Comparison of ENCODE assay signal across 17 cellular contexts in genomic region chr3:73409405-73409804, GRCh38.
A peak's percentile ranks its signal among the peaks of the same experiment; 100 is the strongest.
DNase-seq lines count a peak whose midpoint lies in the region; ATAC-seq and TF ChIP-seq lines count a peak whose summit lies in the region.
"Had no signal": no experiment of that assay in that cellular context is flagged by ENCODE, and none has a peak within 500 bp of the region (broad histone marks: within the 10 kb centered on the region; RNA-seq: fewer than 3 reads in every experiment).

No MANE protein-coding gene starts in this region.

- peaks cover 4% of the 10 kb centered on the region for H3F3A ChIP-seq in SK-N-SH (replicated peaks; ENCODE audit: insufficient read depth)

- 34% methylated on average over 8 of the region's 8 CpGs for WGBS in SK-N-SH (ENCODE audit: low lambda C conversion rate)

- H3K4me2 ChIP-seq in SK-N-SH: peak overlapping the region; percentile 45; the same call in 1 of the 2 replicates

- POLR2A ChIA-PET in SK-N-SH (lab: Yijun Ruan, JAX): no interaction called here

- H3K4me1 ChIP-seq in SK-N-SH (ENCODE audit: control insufficient read depth in 1 of 2, insufficient read depth in 2 of 2, low read depth in 1 of 2, low read length in 1 of 2) (peaks cover 3 to 27% of the 10 kb centered on the region in 2 experiments; a peak in 3 of 4 replicates), uterus (peaks cover 23 to 34% of the 10 kb centered on the region in 2 donors)
- H3K4me1 ChIP-seq: right lobe of liver had no signal

- H3K36me3 ChIP-seq in SK-N-SH (replicated peaks in 1 of 2; ENCODE audit: control insufficient read depth in 1 of 2, insufficient read depth in 2 of 2, low read length in 1 of 2) (peaks cover 0 to 3% of the 10 kb centered on the region in 2 experiments), uterus (no peaks in the 10 kb centered on the region)
- H3K36me3 ChIP-seq: gastrocnemius medialis, right lobe of liver, suprapubic skin had no signal

- H3K4me3 ChIP-seq in SK-N-SH (ENCODE audit: low read depth in 2 of 2, low read length in 1 of 2): no peak overlapping the region
- no peak overlapping the region for H3K4me3 ChIP-seq in fibroblast of mammary gland (ENCODE audit: control insufficient read depth, low read depth, low read length)
- no peak overlapping the region for H3K4me3 ChIP-seq in uterus
- H3K4me3 ChIP-seq: gastrocnemius medialis, right lobe of liver, suprapubic skin had no signal

- H3K9ac ChIP-seq in SK-N-SH: no peak overlapping the region

- no peaks in the 10 kb centered on the region for H3K9me3 ChIP-seq in SK-N-SH
- H3K9me3 ChIP-seq in uterus: no peaks in the 10 kb centered on the region
- H3K9me3 ChIP-seq: gastrocnemius medialis, right lobe of liver, suprapubic skin had no signal

- ATAC-seq in GM21423 (IDR thresholded peaks at IDR 0.05; ENCODE audit: unreplicated experiment): no peak
- ATAC-seq: gastrocnemius medialis, right lobe of liver had no signal

- no peak for TF ChIP-seq POLR2A in uterus (IDR thresholded peaks at IDR 0.05)

- no peaks in the 10 kb centered on the region for H3K27me3 ChIP-seq in SK-N-SH (ENCODE audit: insufficient read depth)
- no peaks in the 10 kb centered on the region for H3K27me3 ChIP-seq in uterus
- H3K27me3 ChIP-seq: gastrocnemius medialis, right lobe of liver, suprapubic skin had no signal

- H4K20me1 ChIP-seq in SK-N-SH (ENCODE audit: insufficient read depth): peaks cover 37% of the 10 kb centered on the region; the same call in 1 of the 2 replicates

- TF ChIP-seq CTCF in SK-N-SH (IDR thresholded peaks at IDR 0.05) (no peak), fibroblast of mammary gland (conservative IDR thresholded peaks at IDR 0.05; ENCODE audit: control insufficient read depth, insufficient read depth, low read depth, low read length) (no peak), uterus (IDR thresholded peaks at IDR 0.05) (no peak)

- TF ChIP-seq RAD21 in SK-N-SH (IDR thresholded peaks at IDR 0.05; ENCODE audit: low read length): no peak

- H2AFZ ChIP-seq in SK-N-SH (ENCODE audit: low read depth): peak overlapping the region; percentile 23; the same call in 1 of the 2 replicates

- TF ChIP-seq EP300 in SK-N-SH (IDR thresholded peaks at IDR 0.05; ENCODE audit: borderline replicate concordance in 1 of 2, low read depth in 1 of 2, low read length in 1 of 2): peak in 1 of 2 experiments; percentile 39; a peak in 1 of 4 replicates

- H3K9me2 ChIP-seq in SK-N-SH: no peaks in the 10 kb centered on the region

- CTCF ChIA-PET in SK-N-SH (lab: Yijun Ruan, JAX): interaction anchor here (0.6 to 1.0 kb wide), 2 partner anchors 23 to 99 kb away, joined by 3 read pairs; no protein-coding TSS in a partner anchor

- intact Hi-C loops in uterus (cut with DNase I; ENCODE audit: low total_unique reads): no loop called here

- peak overlapping the region; percentile 6 to 77; a peak in 3 of 4 replicates for H3K27ac ChIP-seq in SK-N-SH (ENCODE audit: low read depth in 2 of 2, low read length in 1 of 2)
- peak overlapping the region; percentile 12 to 81 for H3K27ac ChIP-seq in uterus
- H3K27ac ChIP-seq: gastrocnemius medialis, right lobe of liver, suprapubic skin had no signal

- H3K79me2 ChIP-seq in SK-N-SH (ENCODE audit: insufficient read depth): peaks cover 26% of the 10 kb centered on the region

- DNase-seq in GM04503 (ENCODE audit: low read depth) (peak; percentile 93), SK-N-SH (no peak), fibroblast of mammary gland (ENCODE audit: low read depth) (peak; percentile 89), uterus (no peak), HuH-7.5 (ENCODE audit: low spot score) (no peak), HK-2 (ENCODE audit: unreplicated experiment) (no peak)
- DNase-seq: central memory CD4-positive, alpha-beta T cell; effector CD8-positive, alpha-beta T cell; gastrocnemius medialis; H9; MM.1S; NCI-H187; occipital lobe; right lobe of liver; stimulated activated CD4-positive, alpha-beta T cell treated with anti-CD3 and anti-CD28 coated beads, Interleukin-2, amount 100 ng/mL, for 24 hours had no signal

TF ChIP-seq in SK-N-SH, 30 proteins besides CTCF, POLR2A, EP300 and RAD21:
- TF ChIP-seq USF2 (IDR thresholded peaks at IDR 0.05; ENCODE audit: borderline replicate concordance, low read depth, low read length): no peak
- TF ChIP-seq ZBTB33 (IDR thresholded peaks at IDR 0.05; ENCODE audit: borderline replicate concordance, low read depth): no peak
- no peak for TF ChIP-seq MAX (IDR thresholded peaks at IDR 0.05; ENCODE audit: low read depth)
- TF ChIP-seq RFX5 (IDR thresholded peaks at IDR 0.05; ENCODE audit: low read length): no peak
- peak; percentile 73 for TF ChIP-seq TCF12 (IDR thresholded peaks at IDR 0.05)
- TF ChIP-seq TEAD4 (IDR thresholded peaks at IDR 0.05; ENCODE audit: borderline replicate concordance, insufficient read depth): peak; percentile 36; the same call in 1 of the 2 replicates
- TF ChIP-seq FOXM1 (IDR thresholded peaks at IDR 0.05; ENCODE audit: low read depth): no peak
- peak; percentile 7; the same call in 1 of the 2 replicates for TF ChIP-seq NFIC (IDR thresholded peaks at IDR 0.05; ENCODE audit: borderline replicate concordance)
- no peak for TF ChIP-seq RXRA (IDR thresholded peaks at IDR 0.05; ENCODE audit: borderline replicate concordance, low read depth)
- TF ChIP-seq SMC3 (IDR thresholded peaks at IDR 0.05; ENCODE audit: low read depth, low read length): no peak
- no peak for TF ChIP-seq EZH2phosphoT487 (IDR thresholded peaks at IDR 0.05; ENCODE audit: borderline replicate concordance, low read depth)
- TF ChIP-seq SIN3A (IDR thresholded peaks at IDR 0.05; ENCODE audit: borderline replicate concordance, low read depth, low read length): no peak
- no peak for TF ChIP-seq ELF1 (IDR thresholded peaks at IDR 0.05)
- TF ChIP-seq NRF1 (IDR thresholded peaks at IDR 0.05; ENCODE audit: low read depth, low read length): no peak
- TF ChIP-seq FOXJ3 (CRISPR knock-in tag; IDR thresholded peaks at IDR 0.05): no peak
- TF ChIP-seq FOSL2 (IDR thresholded peaks at IDR 0.05; ENCODE audit: borderline replicate concordance, low read depth): peak; percentile 76
- peak; percentile 80 for TF ChIP-seq PBX3 (IDR thresholded peaks at IDR 0.05)
- peak; percentile 41 for TF ChIP-seq JUND (IDR thresholded peaks at IDR 0.05)
- no peak for TF ChIP-seq USF1 (IDR thresholded peaks at IDR 0.05; ENCODE audit: borderline replicate concordance, low read depth)
- TF ChIP-seq MXI1 (IDR thresholded peaks at IDR 0.05; ENCODE audit: low read depth, low read length): no peak
- TF ChIP-seq RCOR1 (IDR thresholded peaks at IDR 0.05; ENCODE audit: low read length): no peak
- no peak for TF ChIP-seq IRF3 (IDR thresholded peaks at IDR 0.05; ENCODE audit: low read depth, low read length)

Comparison
In these comparisons a context has a peak if more than half of its experiments do, and no peak if none do; other contexts are left out.
1. DNase-seq: peak in GM04503 (single experiment) and fibroblast of mammary gland (single experiment); none in SK-N-SH (single experiment), uterus (0 of 2), HuH-7.5 (single experiment) and HK-2 (single experiment).